In the genomic region with DNA sequence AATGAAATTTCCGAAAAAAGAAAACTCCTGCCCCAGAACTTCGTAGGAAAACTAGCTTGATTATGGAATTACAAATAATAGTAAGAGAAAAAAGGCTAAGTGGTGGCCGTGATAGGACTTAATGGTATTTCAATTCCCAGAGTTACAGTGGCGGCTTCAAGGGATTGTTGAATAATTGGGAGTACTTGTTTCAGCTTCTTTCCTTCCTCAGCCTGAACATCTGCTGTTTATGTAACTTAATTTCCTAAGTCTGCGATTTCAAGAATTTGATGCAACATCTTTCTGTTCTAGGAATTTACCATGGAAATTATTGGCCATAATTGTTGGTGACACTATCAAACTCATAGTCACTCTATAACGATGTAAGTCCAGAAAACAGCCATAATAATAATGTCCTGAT, we compare ENCODE assay signal across 8 cellular contexts. TPM values are rescaled to one million over a fixed set of nuclear protein-coding genes. Genes with fewer than 3 reads are reported as not detected.
DNase-seq lines count a peak whose midpoint lies in the region; FAIRE-seq and TF ChIP-seq lines count a peak whose summit lies in the region.

No MANE protein-coding gene starts in this region.

- H3K27me3 Mint-ChIP-seq in IgD-negative memory B cell = no peaks in the 10 kb centered on the region

- H3K9me3 Mint-ChIP-seq in IgD-negative memory B cell = no peaks in the 10 kb centered on the region

- peak overlapping the region; percentile 99 to 100 (median 99) for H3K4me3 Mint-ChIP-seq in IgD-negative memory B cell

- H3K4me1 Mint-ChIP-seq in IgD-negative memory B cell = peaks cover 29 to 42% (median 38%) of the 10 kb centered on the region in 3 donors

- intact Hi-C loops in colonic mucosa (cut with DNase I) = no loop called here

- H3K27ac ChIP-seq in colonic mucosa = peak overlapping the region; percentile 96

- H3K4me3 ChIP-seq in colonic mucosa = peak overlapping the region; percentile 74

- TF ChIP-seq CTCF in colonic mucosa (IDR thresholded peaks at IDR 0.05) = no peak

- H3K36me3 ChIP-seq in colonic mucosa = no peaks in the 10 kb centered on the region

- no peaks in the 10 kb centered on the region for H3K9me3 ChIP-seq in colonic mucosa

- peak overlapping the region in 2 of 3 donors; percentile 94 to 95 for H3K27ac Mint-ChIP-seq in IgD-negative memory B cell

- H3K4me1 ChIP-seq in colonic mucosa = no peaks in the 10 kb centered on the region

- FAIRE-seq in frontal cortex (lab: Jason Lieb, UNC) = no peak

- peak overlapping the region in 1 of 2 donors; percentile 100 for H3K9ac ChIP-seq in colonic mucosa (ENCODE audit: low read depth in 2 of 2, low read length in 2 of 2)

- no peaks in the 10 kb centered on the region for H3K27me3 ChIP-seq in colonic mucosa

- DNase-seq in AG20443 (ENCODE audit: low spot score) (peak; percentile 32), colonic mucosa (no peak), myocyte (ENCODE audit: low read depth) (peak; percentile 21), putamen (ENCODE audit: low spot score) (no peak), NCI-H146 (lab: John Stamatoyannopoulos, UW) (no peak), NCI-H1436 treated with DMSO at 0.1 percent for 48 hours (lab: John Stamatoyannopoulos, UW) (no peak), frontal cortex (ENCODE audit: low spot score in 2 of 2) (no peak)

- peaks cover 3% of the 10 kb centered on the region for H3K36me3 Mint-ChIP-seq in IgD-negative memory B cell

RNA-seq across cellular contexts. Expression of gene APPBP2, which starts 0.7 kb away (rescaled TPM):
- 24.4 TPM for polyA plus RNA-seq in IgD-negative memory B cell
- total RNA-seq in colonic mucosa (10 to 100 TPM; 26.7 to 42.0 TPM), myocyte (41.8 and 48.7 TPM in 2 replicates), frontal cortex (72.2 TPM)
- polyA plus RNA-seq in myocyte (2012) = 20.5 TPM

Comparison
In these comparisons a context has a peak if more than half of its experiments do, and no peak if none do; other contexts are left out.
1. DNase-seq: peak in AG20443 (single experiment) and myocyte (single experiment); none in colonic mucosa (single experiment), putamen (single experiment), NCI-H146 (single experiment), NCI-H1436 treated with DMSO at 0.1 percent for 48 hours (single experiment) and frontal cortex (0 of 2).